ENCODE assay signal across 1 cellular context in the genomic region with DNA sequence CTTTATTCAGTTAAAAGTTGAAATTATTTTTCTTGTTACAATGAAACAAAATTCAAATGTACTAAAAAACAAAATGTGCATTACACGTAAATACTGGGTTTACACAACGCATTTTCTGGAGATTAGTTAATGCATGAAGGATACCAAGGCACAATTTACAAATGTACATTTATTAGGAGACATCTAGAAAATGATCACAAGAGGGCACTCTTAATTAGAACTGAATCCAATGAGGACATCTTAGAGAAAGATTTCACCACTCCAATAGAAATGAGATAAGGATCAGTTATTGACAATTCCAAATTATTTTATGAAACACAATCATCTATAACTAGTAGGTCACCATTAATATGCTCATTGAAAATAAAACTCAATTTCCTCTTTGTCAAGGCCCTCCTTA.
TF ChIP-seq lines count a peak whose summit lies in the region.

No MANE protein-coding gene starts in this region.

TF ChIP-seq in SK-N-SH, 30 proteins besides CTCF, POLR2A, EP300 and RAD21:
- TF ChIP-seq, protein P1, sequence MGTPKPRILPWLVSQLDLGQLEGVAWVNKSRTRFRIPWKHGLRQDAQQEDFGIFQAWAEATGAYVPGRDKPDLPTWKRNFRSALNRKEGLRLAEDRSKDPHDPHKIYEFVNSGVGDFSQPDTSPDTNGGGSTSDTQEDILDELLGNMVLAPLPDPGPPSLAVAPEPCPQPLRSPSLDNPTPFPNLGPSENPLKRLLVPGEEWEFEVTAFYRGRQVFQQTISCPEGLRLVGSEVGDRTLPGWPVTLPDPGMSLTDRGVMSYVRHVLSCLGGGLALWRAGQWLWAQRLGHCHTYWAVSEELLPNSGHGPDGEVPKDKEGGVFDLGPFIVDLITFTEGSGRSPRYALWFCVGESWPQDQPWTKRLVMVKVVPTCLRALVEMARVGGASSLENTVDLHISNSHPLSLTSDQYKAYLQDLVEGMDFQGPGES (IDR thresholded peaks at IDR 0.05; ENCODE audit: low read depth, low read length), result no peak
- TF ChIP-seq MEF2A (IDR thresholded peaks at IDR 0.05; ENCODE audit: borderline replicate concordance, low read depth) (no peak), RCOR1 (IDR thresholded peaks at IDR 0.05; ENCODE audit: low read length) (no peak), FOXJ3 (CRISPR knock-in tag; IDR thresholded peaks at IDR 0.05) (no peak), GABPA (IDR thresholded peaks at IDR 0.05; ENCODE audit: low read depth) (no peak), TCF12 (IDR thresholded peaks at IDR 0.05) (no peak), RFX5 (IDR thresholded peaks at IDR 0.05; ENCODE audit: low read length) (no peak), SIN3A (IDR thresholded peaks at IDR 0.05; ENCODE audit: borderline replicate concordance, low read depth, low read length) (no peak), RXRA (IDR thresholded peaks at IDR 0.05; ENCODE audit: borderline replicate concordance, low read depth) (no peak)
- TF ChIP-seq, protein P2, sequence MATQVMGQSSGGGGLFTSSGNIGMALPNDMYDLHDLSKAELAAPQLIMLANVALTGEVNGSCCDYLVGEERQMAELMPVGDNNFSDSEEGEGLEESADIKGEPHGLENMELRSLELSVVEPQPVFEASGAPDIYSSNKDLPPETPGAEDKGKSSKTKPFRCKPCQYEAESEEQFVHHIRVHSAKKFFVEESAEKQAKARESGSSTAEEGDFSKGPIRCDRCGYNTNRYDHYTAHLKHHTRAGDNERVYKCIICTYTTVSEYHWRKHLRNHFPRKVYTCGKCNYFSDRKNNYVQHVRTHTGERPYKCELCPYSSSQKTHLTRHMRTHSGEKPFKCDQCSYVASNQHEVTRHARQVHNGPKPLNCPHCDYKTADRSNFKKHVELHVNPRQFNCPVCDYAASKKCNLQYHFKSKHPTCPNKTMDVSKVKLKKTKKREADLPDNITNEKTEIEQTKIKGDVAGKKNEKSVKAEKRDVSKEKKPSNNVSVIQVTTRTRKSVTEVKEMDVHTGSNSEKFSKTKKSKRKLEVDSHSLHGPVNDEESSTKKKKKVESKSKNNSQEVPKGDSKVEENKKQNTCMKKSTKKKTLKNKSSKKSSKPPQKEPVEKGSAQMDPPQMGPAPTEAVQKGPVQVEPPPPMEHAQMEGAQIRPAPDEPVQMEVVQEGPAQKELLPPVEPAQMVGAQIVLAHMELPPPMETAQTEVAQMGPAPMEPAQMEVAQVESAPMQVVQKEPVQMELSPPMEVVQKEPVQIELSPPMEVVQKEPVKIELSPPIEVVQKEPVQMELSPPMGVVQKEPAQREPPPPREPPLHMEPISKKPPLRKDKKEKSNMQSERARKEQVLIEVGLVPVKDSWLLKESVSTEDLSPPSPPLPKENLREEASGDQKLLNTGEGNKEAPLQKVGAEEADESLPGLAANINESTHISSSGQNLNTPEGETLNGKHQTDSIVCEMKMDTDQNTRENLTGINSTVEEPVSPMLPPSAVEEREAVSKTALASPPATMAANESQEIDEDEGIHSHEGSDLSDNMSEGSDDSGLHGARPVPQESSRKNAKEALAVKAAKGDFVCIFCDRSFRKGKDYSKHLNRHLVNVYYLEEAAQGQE (IDR thresholded peaks at IDR 0.05; ENCODE audit: low read depth, low read length), result no peak
- TF ChIP-seq, protein P3, sequence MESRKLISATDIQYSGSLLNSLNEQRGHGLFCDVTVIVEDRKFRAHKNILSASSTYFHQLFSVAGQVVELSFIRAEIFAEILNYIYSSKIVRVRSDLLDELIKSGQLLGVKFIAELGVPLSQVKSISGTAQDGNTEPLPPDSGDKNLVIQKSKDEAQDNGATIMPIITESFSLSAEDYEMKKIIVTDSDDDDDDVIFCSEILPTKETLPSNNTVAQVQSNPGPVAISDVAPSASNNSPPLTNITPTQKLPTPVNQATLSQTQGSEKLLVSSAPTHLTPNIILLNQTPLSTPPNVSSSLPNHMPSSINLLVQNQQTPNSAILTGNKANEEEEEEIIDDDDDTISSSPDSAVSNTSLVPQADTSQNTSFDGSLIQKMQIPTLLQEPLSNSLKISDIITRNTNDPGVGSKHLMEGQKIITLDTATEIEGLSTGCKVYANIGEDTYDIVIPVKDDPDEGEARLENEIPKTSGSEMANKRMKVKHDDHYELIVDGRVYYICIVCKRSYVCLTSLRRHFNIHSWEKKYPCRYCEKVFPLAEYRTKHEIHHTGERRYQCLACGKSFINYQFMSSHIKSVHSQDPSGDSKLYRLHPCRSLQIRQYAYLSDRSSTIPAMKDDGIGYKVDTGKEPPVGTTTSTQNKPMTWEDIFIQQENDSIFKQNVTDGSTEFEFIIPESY (IDR thresholded peaks at IDR 0.05; ENCODE audit: borderline replicate concordance, low read depth), result no peak
- TF ChIP-seq, protein P4, sequence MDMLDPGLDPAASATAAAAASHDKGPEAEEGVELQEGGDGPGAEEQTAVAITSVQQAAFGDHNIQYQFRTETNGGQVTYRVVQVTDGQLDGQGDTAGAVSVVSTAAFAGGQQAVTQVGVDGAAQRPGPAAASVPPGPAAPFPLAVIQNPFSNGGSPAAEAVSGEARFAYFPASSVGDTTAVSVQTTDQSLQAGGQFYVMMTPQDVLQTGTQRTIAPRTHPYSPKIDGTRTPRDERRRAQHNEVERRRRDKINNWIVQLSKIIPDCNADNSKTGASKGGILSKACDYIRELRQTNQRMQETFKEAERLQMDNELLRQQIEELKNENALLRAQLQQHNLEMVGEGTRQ (IDR thresholded peaks at IDR 0.05; ENCODE audit: borderline replicate concordance, low read depth, low read length), result no peak
TF ChIP-seq in SK-N-SH: peak in this region for 0.
